13 cellular contexts compared by ENCODE assay signal in the genomic region with DNA sequence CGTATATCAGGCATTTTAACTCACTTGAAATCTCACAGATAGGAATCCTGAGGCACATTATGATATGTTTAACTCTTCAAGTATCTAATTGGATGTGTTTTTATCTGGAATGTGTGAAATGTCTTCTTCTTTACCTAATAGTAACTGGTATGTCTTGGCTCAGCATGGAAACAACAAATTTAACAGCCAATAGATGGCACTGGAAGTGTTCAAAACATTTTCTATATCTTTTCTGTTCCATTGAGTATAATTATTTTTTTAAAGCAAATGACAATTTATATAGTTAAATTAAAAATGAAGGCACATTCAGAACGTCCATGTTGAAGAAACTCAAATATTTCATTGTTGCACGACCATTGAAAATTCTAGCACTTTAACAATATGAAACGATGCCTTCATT.
DNase-seq lines count a peak whose midpoint lies in the region; TF ChIP-seq lines count a peak whose summit lies in the region.
"Had no signal": no experiment of that assay in that cellular context is flagged by ENCODE, and none has a peak within 500 bp of the region (broad histone marks: within the 10 kb centered on the region; RNA-seq: fewer than 3 reads in every experiment).

No MANE protein-coding gene starts in this region.

- H2AK5ac ChIP-seq in mesenchymal stem cell (ENCODE audit: low read length, severe bottlenecking), result no peak overlapping the region

- no peak overlapping the region for H3K9ac ChIP-seq in mesenchymal stem cell (ENCODE audit: low read length)

- no peaks in the 10 kb centered on the region for H3K9me3 ChIP-seq in mesenchymal stem cell (ENCODE audit: control insufficient read depth, low read length)
- H3K9me3 ChIP-seq: SJSA1 had no signal

- H3K27ac ChIP-seq in C4-2B (no peak overlapping the region), mesenchymal stem cell (ENCODE audit: low read length, poor library complexity, severe bottlenecking) (no peak overlapping the region)
- H3K27ac ChIP-seq: SJSA1 had no signal

- TF ChIP-seq CTCF in C4-2B (conservative IDR thresholded peaks at IDR 0.05) (peak; percentile 57), HFFc6 (IDR thresholded peaks at IDR 0.05) (peak; percentile 59; the same call in 1 of the 2 replicates)

- no peaks in the 10 kb centered on the region for H3K27me3 ChIP-seq in mesenchymal stem cell (ENCODE audit: control insufficient read depth in 1 of 2, insufficient read depth in 1 of 2, low read length in 2 of 2)
- H3K27me3 ChIP-seq: SJSA1 had no signal

- H3K27ac Mint-ChIP-seq in HFFc6, result no peak overlapping the region
- H3K27ac Mint-ChIP-seq: naive thymus-derived CD4-positive, alpha-beta T cell; stimulated activated memory B cell treated with anti-CD40 and anti-IgM and Interleukin-4, amounts not matched to agents 10 μg/mL and 1 μg/mL and 100 μg/mL, for 72 hours had no signal

- peak; percentile 13 for DNase-seq in HFFc6
- peak; percentile 28 for DNase-seq in astrocyte of the hippocampus (ENCODE audit: low read depth, low spot score)
- DNase-seq in mesenchymal stem cell, result peak; percentile 5
- no peak for DNase-seq in activated CD4-positive, alpha-beta T cell treated with anti-CD3 and anti-CD28 coated beads for 1 hour
- DNase-seq in GM19238 (ENCODE audit: insufficient read length, low spot score), result no peak
- no peak for DNase-seq in mucosa of gallbladder (ENCODE audit: low spot score)
- DNase-seq: activated CD4-positive, alpha-beta T cell treated with anti-CD3 and anti-CD28 coated beads for 48 hours; activated naive CD4-positive, alpha-beta T cell treated with anti-CD3 and anti-CD28 coated beads, Interleukin-2, amount 50 U/mL, for 16 hours; NCI-H1417 treated with DMSO at 0.1 percent for 48 hours had no signal

- H3K14ac ChIP-seq in mesenchymal stem cell (ENCODE audit: low read length in 2 of 2), result no peak overlapping the region

- H3K27me3 Mint-ChIP-seq in HFFc6 (ENCODE audit: insufficient read depth), result no peaks in the 10 kb centered on the region
- H3K27me3 Mint-ChIP-seq: stimulated activated memory B cell treated with anti-CD40 and anti-IgM and Interleukin-4, amounts not matched to agents 10 μg/mL and 1 μg/mL and 100 μg/mL, for 72 hours had no signal

- no peak overlapping the region for H2BK12ac ChIP-seq in mesenchymal stem cell (ENCODE audit: low read length in 2 of 2)

- no peak overlapping the region for H3K4me3 ChIP-seq in mesenchymal stem cell (ENCODE audit: insufficient read depth in 1 of 2, low read depth in 1 of 2, low read length in 2 of 2)
- H3K4me3 ChIP-seq: SJSA1 had no signal

- no peak overlapping the region for H4K8ac ChIP-seq in mesenchymal stem cell (ENCODE audit: low read length)

- no peak overlapping the region for H3K4ac ChIP-seq in mesenchymal stem cell (ENCODE audit: low read depth in 1 of 2, low read length in 2 of 2)

- H3K18ac ChIP-seq in mesenchymal stem cell (ENCODE audit: low read depth in 1 of 2, low read length in 2 of 2), result no peak overlapping the region

- no peak overlapping the region for H3K4me2 ChIP-seq in mesenchymal stem cell (ENCODE audit: low read length, poor library complexity, severe bottlenecking)

- no peak overlapping the region for H4K91ac ChIP-seq in mesenchymal stem cell (ENCODE audit: low read length)

- H3K23ac ChIP-seq in mesenchymal stem cell (ENCODE audit: low read length in 2 of 2), result no peak overlapping the region

- WGBS in mesenchymal stem cell, result 63% methylated on average over 2 of the region's 4 CpGs

- H2BK5ac ChIP-seq in mesenchymal stem cell (ENCODE audit: low read depth, low read length, poor library complexity, severe bottlenecking), result no peak overlapping the region

- no peak overlapping the region for H2AFZ ChIP-seq in mesenchymal stem cell (ENCODE audit: low read depth, low read length)

- H3K36me3 Mint-ChIP-seq in HFFc6 (ENCODE audit: low read depth), result no peaks in the 10 kb centered on the region
- H3K36me3 Mint-ChIP-seq: naive thymus-derived CD4-positive, alpha-beta T cell; stimulated activated memory B cell treated with anti-CD40 and anti-IgM and Interleukin-4, amounts not matched to agents 10 μg/mL and 1 μg/mL and 100 μg/mL, for 72 hours had no signal

- H3K4me3 Mint-ChIP-seq in HFFc6, result no peak overlapping the region
- H3K4me3 Mint-ChIP-seq: naive thymus-derived CD4-positive, alpha-beta T cell; stimulated activated memory B cell treated with anti-CD40 and anti-IgM and Interleukin-4, amounts not matched to agents 10 μg/mL and 1 μg/mL and 100 μg/mL, for 72 hours had no signal

- no peak overlapping the region for H2BK120ac ChIP-seq in mesenchymal stem cell (ENCODE audit: low read depth, low read length)

- H3K79me1 ChIP-seq in mesenchymal stem cell (replicated peaks; ENCODE audit: low read length, poor library complexity, severe bottlenecking), result no peaks in the 10 kb centered on the region

- H3K9me3 Mint-ChIP-seq in HFFc6, result no peaks in the 10 kb centered on the region
- H3K9me3 Mint-ChIP-seq: naive thymus-derived CD4-positive, alpha-beta T cell; stimulated activated memory B cell treated with anti-CD40 and anti-IgM and Interleukin-4, amounts not matched to agents 10 μg/mL and 1 μg/mL and 100 μg/mL, for 72 hours had no signal

- no peaks in the 10 kb centered on the region for H3K36me3 ChIP-seq in mesenchymal stem cell (ENCODE audit: control insufficient read depth in 1 of 2, insufficient read depth in 2 of 2, low read depth in 1 of 2, low read length in 2 of 2)
- H3K36me3 ChIP-seq: SJSA1 had no signal

- peaks cover 21% of the 10 kb centered on the region for H3K4me1 Mint-ChIP-seq in HFFc6 (ENCODE audit: low read depth)
- H3K4me1 Mint-ChIP-seq: naive thymus-derived CD4-positive, alpha-beta T cell; stimulated activated memory B cell treated with anti-CD40 and anti-IgM and Interleukin-4, amounts not matched to agents 10 μg/mL and 1 μg/mL and 100 μg/mL, for 72 hours had no signal

- H3K4me1 ChIP-seq in mesenchymal stem cell (ENCODE audit: control insufficient read depth, insufficient read depth, low read depth, low read length), result no peaks in the 10 kb centered on the region
- H3K4me1 ChIP-seq: SJSA1 had no signal

- no peak overlapping the region for H2BK15ac ChIP-seq in mesenchymal stem cell (ENCODE audit: low read depth, poor library complexity, severe bottlenecking)

Comparison
In these comparisons a context has a peak if more than half of its experiments do, and no peak if none do; other contexts are left out.
1. DNase-seq: peak in HFFc6 (single experiment), astrocyte of the hippocampus (single experiment) and mesenchymal stem cell (single experiment); none in activated CD4-positive, alpha-beta T cell treated with anti-CD3 and anti-CD28 coated beads for 1 hour (single experiment), GM19238 (single experiment) and mucosa of gallbladder (single experiment).